In the genomic region with DNA sequence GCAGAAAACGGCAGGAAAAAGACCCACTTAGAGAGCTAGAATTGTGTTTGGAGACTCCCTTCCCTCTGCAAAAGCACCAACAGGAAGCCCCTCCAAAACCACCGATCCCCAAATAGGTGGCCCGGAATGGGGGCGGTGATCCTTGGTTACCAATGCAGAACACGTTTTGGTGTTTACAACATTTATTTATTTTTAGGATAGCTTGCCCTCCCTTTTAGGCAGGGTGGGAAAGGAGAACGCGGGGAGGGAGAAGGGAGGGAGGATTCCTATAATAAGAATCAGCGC, we compare ENCODE assay signal across 10 cellular contexts. TPM values are rescaled to one million over a fixed set of nuclear protein-coding genes. Genes with fewer than 3 reads are reported as not detected.
DNase-seq lines count a peak whose midpoint lies in the region; ATAC-seq, FAIRE-seq and TF ChIP-seq lines count a peak whose summit lies in the region.
"Had no signal": no experiment of that assay in that cellular context is flagged by ENCODE, and none has a peak within 500 bp of the region (broad histone marks: within the 10 kb centered on the region; RNA-seq: fewer than 3 reads in every experiment).

No MANE protein-coding gene starts in this region.

- WGBS in suprapubic skin: 0% methylated on average over 8 of the region's 8 CpGs

- intact Hi-C loops in activated CD4-positive, alpha-beta T cell treated with anti-CD3 and anti-CD28 coated beads, Interleukin-2, amount 10 ng/mL, durations not matched to agents 24 days and 14 days (cut with micrococcal nuclease): no loop called here

- no peak for DNase-seq in activated CD4-positive, alpha-beta T cell treated with anti-CD3 and anti-CD28 coated beads, Interleukin-2, amount 10 ng/mL, durations not matched to agents 24 days and 14 days
- no peak for DNase-seq in activated CD4-positive, alpha-beta T cell treated with anti-CD3 and anti-CD28 coated beads, Interleukin-2, amount 50 U/mL, for 4 hours
- no peak for DNase-seq in keratinocyte (ENCODE audit: low read depth, low spot score)
- DNase-seq in suprapubic skin (ENCODE audit: low spot score in 2 of 2): no peak
- no peak for DNase-seq in NCI-H1417 treated with DMSO at 0.1 percent for 48 hours (lab: John Stamatoyannopoulos, UW)
- no peak for DNase-seq in NCI-H187 treated with DMSO at 0.1 percent for 48 hours (lab: John Stamatoyannopoulos, UW)

- H4K20me1 ChIP-seq in keratinocyte (ENCODE audit: control insufficient read depth, extremely low read depth, insufficient read depth, low read length): peaks cover 3% of the 10 kb centered on the region

- TF ChIP-seq EP300 in suprapubic skin (IDR thresholded peaks at IDR 0.05): no peak

- dilution Hi-C loops in keratinocyte (cut with MboI; ENCODE audit: extremely low pct_ligation_motif_present, low sequenced_read_pairs): no loop called here

- H3K36me3 ChIP-seq in keratinocyte (ENCODE audit: control insufficient read depth in 2 of 2, extremely low read depth in 1 of 2, insufficient read depth in 2 of 2, low read length in 2 of 2) (no peaks in the 10 kb centered on the region), suprapubic skin (no peaks in the 10 kb centered on the region)
- H3K36me3 ChIP-seq: HAP-1 had no signal

- no peak overlapping the region for H3K27ac Mint-ChIP-seq in activated CD4-positive, alpha-beta T cell treated with anti-CD3 and anti-CD28 coated beads, Interleukin-2, amount 10 ng/mL, durations not matched to agents 24 days and 14 days

- H3K4me1 Mint-ChIP-seq in activated CD4-positive, alpha-beta T cell treated with anti-CD3 and anti-CD28 coated beads, Interleukin-2, amount 10 ng/mL, durations not matched to agents 24 days and 14 days: peaks cover 13% of the 10 kb centered on the region

- peaks cover 24% of the 10 kb centered on the region for H3K4me1 ChIP-seq in keratinocyte (ENCODE audit: control insufficient read depth, extremely low read depth, insufficient read depth, low read length)
- peaks cover 47% of the 10 kb centered on the region for H3K4me1 ChIP-seq in suprapubic skin
- H3K4me1 ChIP-seq: HAP-1 had no signal

- peak overlapping the region; percentile 24 to 74 (median 67) for H3K4me3 ChIP-seq in keratinocyte (ENCODE audit: control insufficient read depth in 2 of 3, extremely low read depth in 1 of 3, insufficient read depth in 2 of 3, low read depth in 1 of 3, low read length in 3 of 3)
- peak overlapping the region; percentile 72 for H3K4me3 ChIP-seq in suprapubic skin
- H3K4me3 ChIP-seq: HAP-1 had no signal

- H3K27me3 Mint-ChIP-seq in activated CD4-positive, alpha-beta T cell treated with anti-CD3 and anti-CD28 coated beads, Interleukin-2, amount 10 ng/mL, durations not matched to agents 24 days and 14 days: peaks cover 63% of the 10 kb centered on the region

- H3K4me2 ChIP-seq in keratinocyte (ENCODE audit: control insufficient read depth, extremely low read depth, insufficient read depth, low read depth, low read length): peak overlapping the region; percentile 98

- H3K27me3 ChIP-seq in keratinocyte (ENCODE audit: control insufficient read depth, extremely low read depth, insufficient read depth, low read length): peaks cover 24% of the 10 kb centered on the region
- peaks cover 17% of the 10 kb centered on the region for H3K27me3 ChIP-seq in suprapubic skin

- no peaks in the 10 kb centered on the region for H3K36me3 Mint-ChIP-seq in activated CD4-positive, alpha-beta T cell treated with anti-CD3 and anti-CD28 coated beads, Interleukin-2, amount 10 ng/mL, durations not matched to agents 24 days and 14 days (ENCODE audit: low read depth)

- H3K9me3 ChIP-seq in keratinocyte (ENCODE audit: control insufficient read depth, low read depth, low read length) (peaks cover 3% of the 10 kb centered on the region), suprapubic skin (no peaks in the 10 kb centered on the region)
- H3K9me3 ChIP-seq: HAP-1 had no signal

- TF ChIP-seq CTCF in keratinocyte (optimal IDR thresholded peaks at IDR 0.05 in 1 of 3, IDR thresholded peaks at IDR 0.05 in 1 of 3, conservative IDR thresholded peaks at IDR 0.05 in 1 of 3; ENCODE audit: extremely low read depth in 1 of 3, insufficient read depth in 2 of 3, low read length in 3 of 3) (no peak), suprapubic skin (IDR thresholded peaks at IDR 0.05) (no peak)

- H3K79me2 ChIP-seq in keratinocyte (ENCODE audit: control insufficient read depth, insufficient read depth, low read length): no peaks in the 10 kb centered on the region

- FAIRE-seq in keratinocyte (lab: Jason Lieb, UNC): no peak

- ATAC-seq in HG03108 (IDR thresholded peaks at IDR 0.05; ENCODE audit: unreplicated experiment): no peak

- no peak overlapping the region for H3K9ac ChIP-seq in keratinocyte (ENCODE audit: control insufficient read depth, extremely low read depth, insufficient read depth, low read length)

- peak overlapping the region; percentile 81 for H2AFZ ChIP-seq in keratinocyte (ENCODE audit: control insufficient read depth, low read length)

- no peaks in the 10 kb centered on the region for H3K9me3 Mint-ChIP-seq in activated CD4-positive, alpha-beta T cell treated with anti-CD3 and anti-CD28 coated beads, Interleukin-2, amount 10 ng/mL, durations not matched to agents 24 days and 14 days

- H3K27ac ChIP-seq in angular gyrus (ENCODE audit: low read depth, low read length) (peak overlapping the region; percentile 93), keratinocyte (ENCODE audit: control insufficient read depth, insufficient read depth, low read length) (no peak overlapping the region), suprapubic skin (peak overlapping the region; percentile 43)
- H3K27ac ChIP-seq: C4-2B had no signal

- H3K4me3 Mint-ChIP-seq in activated CD4-positive, alpha-beta T cell treated with anti-CD3 and anti-CD28 coated beads, Interleukin-2, amount 10 ng/mL, durations not matched to agents 24 days and 14 days: peak overlapping the region; percentile 81

- H3K9me1 ChIP-seq in keratinocyte (ENCODE audit: control insufficient read depth, extremely low read depth, insufficient read depth, low read length): no peaks in the 10 kb centered on the region

- TF ChIP-seq POLR2A in suprapubic skin (IDR thresholded peaks at IDR 0.05): no peak

RNA-seq across cellular contexts. Expression of a gene that starts 0.6 kb away (rescaled TPM):
- total RNA-seq in activated CD4-positive, alpha-beta T cell treated with anti-CD3 and anti-CD28 coated beads, Interleukin-2, amount 10 ng/mL, durations not matched to agents 24 days and 14 days: 2.3 and 2.4 TPM in 2 replicates
- polyA plus RNA-seq in keratinocyte: 0.03 to 0.10 TPM (median 0.08 TPM) in 3 replicates
- 0.07 TPM for polyA plus RNA-seq in keratinocyte (2011; ENCODE audit: low read depth)
- 0.05 and 0.06 TPM in 2 replicates for polyA plus RNA-seq in keratinocyte (2011; cell fraction: cytosol; rRNA removed)
- polyA plus RNA-seq in keratinocyte (2011; cell fraction: nucleus; rRNA removed): 0.11 and 0.15 TPM in 2 replicates
- polyA plus RNA-seq in keratinocyte (2012; ENCODE audit: low replicate concordance): 0.03 and 0.04 TPM in 2 replicates
- 0.13 TPM in 2 of 3 replicates, not detected in the other for polyA minus RNA-seq in keratinocyte
- not detected for polyA minus RNA-seq in keratinocyte (2011; cell fraction: cytosol; rRNA and poly(A)+ RNA removed)
- 0.11 and 0.39 TPM in 2 replicates for polyA minus RNA-seq in keratinocyte (2011; cell fraction: nucleus; rRNA and poly(A)+ RNA removed)
- total RNA-seq in suprapubic skin: 10 to 100 TPM in 3 of 4 donors, 1 to 10 TPM in 1; 9.5 to 19.5 (median 12.3) TPM
